1 cellular context compared by ENCODE assay signal in the genomic region with DNA sequence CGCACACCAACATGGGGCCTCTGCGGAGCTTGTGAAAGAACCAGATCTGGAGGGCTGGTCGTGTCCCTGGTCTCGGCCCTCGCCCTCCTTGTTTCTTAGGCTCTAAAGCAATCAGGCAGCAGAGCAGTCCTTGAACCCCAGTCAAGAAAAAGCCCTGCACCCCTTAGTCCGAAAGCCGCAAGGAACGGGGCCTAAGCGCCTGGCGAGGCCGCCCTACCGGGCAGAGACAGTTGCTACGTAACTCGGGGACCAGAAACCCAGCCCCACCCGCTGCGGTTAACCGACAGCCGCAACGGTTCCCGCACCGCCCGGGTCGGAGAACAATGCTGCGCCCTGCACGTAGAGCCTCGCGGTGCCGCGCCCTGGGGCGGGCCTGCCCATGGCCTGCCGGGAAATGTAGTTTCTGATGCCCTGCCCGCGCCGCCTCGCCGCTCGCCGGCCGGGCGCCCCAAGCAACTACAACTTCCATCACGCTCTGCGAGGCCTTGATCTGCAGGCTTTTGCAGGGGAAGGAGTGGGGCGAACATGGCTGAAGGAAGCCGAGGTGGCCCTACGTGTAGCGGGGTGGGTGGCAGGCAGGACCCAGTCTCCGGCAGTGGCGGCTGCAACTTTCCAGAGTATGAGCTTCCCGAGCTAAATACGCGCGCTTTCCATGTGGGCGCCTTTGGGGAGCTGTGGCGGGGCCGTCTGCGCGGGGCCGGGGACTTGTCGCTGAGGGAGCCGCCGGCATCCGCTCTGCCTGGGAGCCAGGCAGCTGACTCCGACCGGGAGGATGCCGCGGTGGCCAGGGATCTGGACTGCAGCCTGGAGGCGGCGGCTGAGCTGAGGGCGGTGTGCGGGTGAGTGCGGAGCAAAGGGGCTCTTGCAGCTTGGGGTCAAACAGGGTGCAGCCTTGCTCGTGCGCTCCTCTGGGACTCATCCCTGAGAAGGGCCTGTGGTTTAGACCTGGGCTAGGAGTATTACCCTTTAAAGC.
TF ChIP-seq lines count a peak whose summit lies in the region.

SNAPC3 (plus strand) TSS at position 522 of the 973 bp plus-strand sequence; CDS start at position 526, 4 bp downstream.

TF ChIP-seq in HepG2, 621 proteins besides CTCF, POLR2A, EP300 and RAD21 (continued from another document and continues in another):
- no peak for TF ChIP-seq SMARCE1 (IDR thresholded peaks at IDR 0.05; ENCODE audit: borderline replicate concordance)
- peak; percentile 62 for TF ChIP-seq PHF5A (CRISPR knock-in tag; IDR thresholded peaks at IDR 0.05; ENCODE audit: low read depth, unreplicated experiment)
- no peak for TF ChIP-seq ZNF879 (CRISPR knock-in tag; IDR thresholded peaks at IDR 0.05)
- 0 out of 2 replicates have a peak, but pooled peaks have one; percentile 73 for TF ChIP-seq ZNF790 (CRISPR knock-in tag; IDR thresholded peaks at IDR 0.05; ENCODE audit: borderline replicate concordance)
- TF ChIP-seq PHF21A (CRISPR knock-in tag; IDR thresholded peaks at IDR 0.05) = peak; percentile 75; the same call in 1 of the 2 replicates
- no peak for TF ChIP-seq TCF7L2 (IDR thresholded peaks at IDR 0.05; ENCODE audit: low read depth, low read length)
- 0 out of 2 replicates have a peak, but pooled peaks have one; percentile 44 for TF ChIP-seq SMAD9 (CRISPR knock-in tag; IDR thresholded peaks at IDR 0.05)
- peak; percentile 28; the same call in 1 of the 2 replicates for TF ChIP-seq ARID2 (CRISPR knock-in tag; IDR thresholded peaks at IDR 0.05; ENCODE audit: borderline replicate concordance)
- TF ChIP-seq FOXK2 (IDR thresholded peaks at IDR 0.05) = no peak
- TF ChIP-seq ZNF780A (CRISPR knock-in tag; IDR thresholded peaks at IDR 0.05) = no peak
- peak; percentile 63; the same call in 1 of the 2 replicates for TF ChIP-seq ZNF747 (CRISPR knock-in tag; IDR thresholded peaks at IDR 0.05; ENCODE audit: borderline replicate concordance)
- TF ChIP-seq KAT7 (CRISPR knock-in tag; IDR thresholded peaks at IDR 0.05; ENCODE audit: borderline replicate concordance) = peak; percentile 62; the same call in 1 of the 2 replicates
- TF ChIP-seq CHCHD3 (CRISPR knock-in tag; IDR thresholded peaks at IDR 0.05) = 0 out of 2 replicates have a peak, but pooled peaks have one; percentile 77
- TF ChIP-seq ZNF83 (CRISPR knock-in tag; IDR thresholded peaks at IDR 0.05; ENCODE audit: borderline replicate concordance) = 0 out of 2 replicates have a peak, but pooled peaks have one; percentile 38
- TF ChIP-seq PAX8 (CRISPR knock-in tag; IDR thresholded peaks at IDR 0.05; ENCODE audit: borderline replicate concordance) = no peak
- peak; percentile 56; the same call in 1 of the 2 replicates for TF ChIP-seq PRDM15 (CRISPR knock-in tag; IDR thresholded peaks at IDR 0.05)
- TF ChIP-seq SNRNP70 (IDR thresholded peaks at IDR 0.05; ENCODE audit: low read depth, low read length) = no peak
- peak; percentile 98 for TF ChIP-seq ZBTB1 (CRISPR knock-in tag; IDR thresholded peaks at IDR 0.05; ENCODE audit: borderline replicate concordance)
- 0 out of 2 replicates have a peak, but pooled peaks have one; percentile 63 for TF ChIP-seq ZBTB42 (CRISPR knock-in tag; IDR thresholded peaks at IDR 0.05)
- no peak for TF ChIP-seq XBP1 (CRISPR knock-in tag; IDR thresholded peaks at IDR 0.05)
- TF ChIP-seq REPIN1 (CRISPR knock-in tag; IDR thresholded peaks at IDR 0.05; ENCODE audit: borderline replicate concordance, low read depth) = peak; percentile 68
- no peak for TF ChIP-seq ZFP41 (CRISPR knock-in tag; IDR thresholded peaks at IDR 0.05; ENCODE audit: borderline replicate concordance)
- TF ChIP-seq ZNF768 (CRISPR knock-in tag; IDR thresholded peaks at IDR 0.05) = peak; percentile 48; the same call in 1 of the 2 replicates
- peak; percentile 52; the same call in 1 of the 2 replicates for TF ChIP-seq ZNF30 (CRISPR knock-in tag; IDR thresholded peaks at IDR 0.05)
- TF ChIP-seq NFIB (CRISPR knock-in tag; IDR thresholded peaks at IDR 0.05; ENCODE audit: borderline replicate concordance) = no peak
- TF ChIP-seq KLF15 (CRISPR knock-in tag; IDR thresholded peaks at IDR 0.05; ENCODE audit: borderline replicate concordance) = no peak; the same call in 1 of the 2 replicates
- TF ChIP-seq MZF1 (CRISPR knock-in tag; IDR thresholded peaks at IDR 0.05; ENCODE audit: borderline replicate concordance) = peak; percentile 86; the same call in 1 of the 2 replicates
- TF ChIP-seq POLR2G (IDR thresholded peaks at IDR 0.05; ENCODE audit: low read depth, low read length) = peak; percentile 96
- no peak for TF ChIP-seq SCMH1 (CRISPR knock-in tag; IDR thresholded peaks at IDR 0.05; ENCODE audit: borderline replicate concordance)
- no peak; the same call in 1 of the 2 replicates for TF ChIP-seq HOXA9 (CRISPR knock-in tag; IDR thresholded peaks at IDR 0.05; ENCODE audit: borderline replicate concordance)
- peak; percentile 87 for TF ChIP-seq KDM4B (CRISPR knock-in tag; IDR thresholded peaks at IDR 0.05)
- 0 out of 2 replicates have a peak, but pooled peaks have one; percentile 37 for TF ChIP-seq E2F5 (CRISPR knock-in tag; conservative IDR thresholded peaks at IDR 0.05)
- peak; percentile 91 for TF ChIP-seq ZNF574 (CRISPR knock-in tag; IDR thresholded peaks at IDR 0.05)
- TF ChIP-seq, protein P1, sequence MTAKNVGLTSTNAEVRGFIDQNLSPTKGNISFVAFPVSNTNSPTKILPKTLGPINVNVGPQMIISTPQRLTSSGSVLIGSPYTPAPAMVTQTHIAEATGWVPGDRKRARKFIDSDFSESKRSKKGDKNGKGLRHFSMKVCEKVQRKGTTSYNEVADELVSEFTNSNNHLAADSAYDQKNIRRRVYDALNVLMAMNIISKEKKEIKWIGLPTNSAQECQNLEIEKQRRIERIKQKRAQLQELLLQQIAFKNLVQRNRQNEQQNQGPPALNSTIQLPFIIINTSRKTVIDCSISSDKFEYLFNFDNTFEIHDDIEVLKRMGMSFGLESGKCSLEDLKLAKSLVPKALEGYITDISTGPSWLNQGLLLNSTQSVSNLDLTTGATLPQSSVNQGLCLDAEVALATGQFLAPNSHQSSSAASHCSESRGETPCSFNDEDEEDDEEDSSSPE (CRISPR knock-in tag; IDR thresholded peaks at IDR 0.05) = peak; percentile 78; the same call in 1 of the 2 replicates
- no peak for TF ChIP-seq ZSCAN30 (CRISPR knock-in tag; IDR thresholded peaks at IDR 0.05)
- peak; percentile 96 for TF ChIP-seq ZNF547 (CRISPR knock-in tag; IDR thresholded peaks at IDR 0.05)
- TF ChIP-seq ZNF331 (CRISPR knock-in tag; IDR thresholded peaks at IDR 0.05) = peak; percentile 56; the same call in 1 of the 2 replicates
- TF ChIP-seq NR2F6 (IDR thresholded peaks at IDR 0.05) = no peak
- TF ChIP-seq NR2F6 (CRISPR knock-in tag; IDR thresholded peaks at IDR 0.05) = peak; percentile 46
- peak; percentile 80 for TF ChIP-seq ZNF639 (CRISPR knock-in tag; conservative IDR thresholded peaks at IDR 0.05)
- TF ChIP-seq STAT5B (CRISPR knock-in tag; IDR thresholded peaks at IDR 0.05) = peak; percentile 60; the same call in 1 of the 2 replicates
- TF ChIP-seq HNRNPH1 (optimal IDR thresholded peaks at IDR 0.05; ENCODE audit: low read depth, low read length) = no peak
- peak; percentile 93 for TF ChIP-seq ZFX (CRISPR knock-in tag; IDR thresholded peaks at IDR 0.05; ENCODE audit: low read depth)
- no peak; the same call in 1 of the 2 replicates for TF ChIP-seq AHR (CRISPR knock-in tag; IDR thresholded peaks at IDR 0.05)
- no peak for TF ChIP-seq ELF4 (CRISPR knock-in tag; IDR thresholded peaks at IDR 0.05; ENCODE audit: borderline replicate concordance)
- no peak; the same call in 1 of the 2 replicates for TF ChIP-seq CBX5 (CRISPR knock-in tag; IDR thresholded peaks at IDR 0.05; ENCODE audit: borderline replicate concordance)
- TF ChIP-seq, protein P2, sequence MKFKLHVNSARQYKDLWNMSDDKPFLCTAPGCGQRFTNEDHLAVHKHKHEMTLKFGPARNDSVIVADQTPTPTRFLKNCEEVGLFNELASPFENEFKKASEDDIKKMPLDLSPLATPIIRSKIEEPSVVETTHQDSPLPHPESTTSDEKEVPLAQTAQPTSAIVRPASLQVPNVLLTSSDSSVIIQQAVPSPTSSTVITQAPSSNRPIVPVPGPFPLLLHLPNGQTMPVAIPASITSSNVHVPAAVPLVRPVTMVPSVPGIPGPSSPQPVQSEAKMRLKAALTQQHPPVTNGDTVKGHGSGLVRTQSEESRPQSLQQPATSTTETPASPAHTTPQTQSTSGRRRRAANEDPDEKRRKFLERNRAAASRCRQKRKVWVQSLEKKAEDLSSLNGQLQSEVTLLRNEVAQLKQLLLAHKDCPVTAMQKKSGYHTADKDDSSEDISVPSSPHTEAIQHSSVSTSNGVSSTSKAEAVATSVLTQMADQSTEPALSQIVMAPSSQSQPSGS (CRISPR knock-in tag; IDR thresholded peaks at IDR 0.05) = peak; percentile 81
- TF ChIP-seq MIER3 (CRISPR knock-in tag; IDR thresholded peaks at IDR 0.05; ENCODE audit: borderline replicate concordance) = peak; percentile 76; the same call in 1 of the 2 replicates
- TF ChIP-seq ZNF891 (CRISPR knock-in tag; IDR thresholded peaks at IDR 0.05) = peak; percentile 77; the same call in 1 of the 2 replicates
- TF ChIP-seq TEF (CRISPR knock-in tag; IDR thresholded peaks at IDR 0.05) = peak; percentile 38; the same call in 1 of the 2 replicates
